Comparison of ENCODE assay signal across 8 cellular contexts in genomic region chr6:79466222-79466834, GRCh38.
DNase-seq lines count a peak whose midpoint lies in the region; ATAC-seq and TF ChIP-seq lines count a peak whose summit lies in the region.

No MANE protein-coding gene starts in this region.

- H3K4me3 ChIP-seq in right lobe of liver: no peak overlapping the region

- DNase-seq in NCI-H1105 treated with DMSO at 0.1 percent for 48 hours (lab: John Stamatoyannopoulos, UW) (peak; percentile 74), NCI-H1105 (lab: John Stamatoyannopoulos, UW) (no peak), astrocyte of the hippocampus (ENCODE audit: low read depth, low spot score) (peak; percentile 46), right lobe of liver (no peak)
- no peak for DNase-seq in activated naive CD4-positive, alpha-beta T cell treated with Interleukin-2 at 50 U/mL for 16 hours
- DNase-seq in effector CD4-positive, alpha-beta T cell: no peak

- ATAC-seq in right lobe of liver (peak; percentile 47 to 69 (median 64)), HG02870 (IDR thresholded peaks at IDR 0.05; ENCODE audit: unreplicated experiment) (no peak)

- no peaks in the 10 kb centered on the region for H3K27me3 ChIP-seq in right lobe of liver

- H3K27ac ChIP-seq in right lobe of liver: no peak overlapping the region

- no peaks in the 10 kb centered on the region for H3K36me3 ChIP-seq in right lobe of liver

- H3K9me3 ChIP-seq in right lobe of liver: no peaks in the 10 kb centered on the region

- no peaks in the 10 kb centered on the region for H3K4me1 ChIP-seq in right lobe of liver

- 7% methylated on average over 6 of the region's 6 CpGs for WGBS in right lobe of liver (ENCODE audit: insufficient coverage, low coverage, low lambda C conversion rate, missing lambda C conversion rate)

- peak; percentile 57 for TF ChIP-seq CTCF in LNCAP (IDR thresholded peaks at IDR 0.05)
- peak; percentile 40 to 61 (median 58) for TF ChIP-seq CTCF in right lobe of liver (IDR thresholded peaks at IDR 0.05)

- no peak for TF ChIP-seq POLR2A in right lobe of liver (IDR thresholded peaks at IDR 0.05)

- intact Hi-C loops in right lobe of liver (cut with DNase I): no loop called here

Comparison
In these comparisons a context has a peak if more than half of its experiments do, and no peak if none do; other contexts are left out.
1. DNase-seq: peak in NCI-H1105 treated with DMSO at 0.1 percent for 48 hours (single experiment) and astrocyte of the hippocampus (single experiment); none in NCI-H1105 (single experiment), right lobe of liver (0 of 3), activated naive CD4-positive, alpha-beta T cell treated with Interleukin-2 at 50 U/mL for 16 hours (single experiment) and effector CD4-positive, alpha-beta T cell (single experiment).